Comparison of ENCODE assay signal across 19 cellular contexts in the genomic region with DNA sequence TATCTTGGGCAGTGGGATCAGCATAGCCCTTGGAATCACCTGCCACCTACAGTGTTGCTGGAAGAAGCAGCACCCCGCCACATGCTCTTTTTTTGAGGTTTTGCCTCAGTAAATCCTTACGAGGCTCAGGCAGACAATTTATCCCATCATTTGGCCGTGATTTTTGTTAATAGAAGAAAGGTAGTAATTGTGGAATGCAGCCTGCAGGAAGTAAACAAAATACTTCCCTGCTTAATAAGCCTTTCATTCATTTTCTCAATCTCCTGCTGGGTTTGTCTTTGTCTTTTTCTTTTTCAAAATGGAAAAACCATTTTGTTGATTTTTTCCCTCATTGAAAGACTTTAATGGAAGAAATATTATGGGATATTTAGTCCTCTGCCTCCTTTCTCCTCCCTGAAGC.
"Had no signal": no experiment of that assay in that cellular context is flagged by ENCODE, and none has a peak within 500 bp of the region (broad histone marks: within the 10 kb centered on the region; RNA-seq: fewer than 3 reads in every experiment).

No MANE protein-coding gene starts in this region.

- H3K9me3 ChIP-seq: colonic mucosa, right lobe of liver, stomach had no signal

- H3K9me3 Mint-ChIP-seq: activated naive CD8-positive, alpha-beta T cell treated with anti-CD3 and anti-CD28 coated beads, Interleukin-2, amount 10 ng/mL, durations not matched to agents 7 days and 5 days; central memory CD8-positive, alpha-beta T cell; stimulated activated effector memory CD8-positive, alpha-beta T cell treated with anti-CD3 and anti-CD28 coated beads, Interleukin-12 subunit alpha, Interleukin-12 subunit beta, amount 100 ng/mL, for 72 hours had no signal

- ATAC-seq: left ventricle myocardium superior; right lobe of liver; stimulated activated effector memory CD8-positive, alpha-beta T cell treated with anti-CD3 and anti-CD28 coated beads, Interleukin-12 subunit alpha, Interleukin-12 subunit beta, amount 100 ng/mL, for 72 hours had no signal

- H3K4me3 Mint-ChIP-seq: activated naive CD8-positive, alpha-beta T cell treated with anti-CD3 and anti-CD28 coated beads, Interleukin-2, amount 10 ng/mL, durations not matched to agents 7 days and 5 days; central memory CD8-positive, alpha-beta T cell; endodermal cell; nephron progenitor cell; stimulated activated effector memory CD8-positive, alpha-beta T cell treated with anti-CD3 and anti-CD28 coated beads, Interleukin-12 subunit alpha, Interleukin-12 subunit beta, amount 100 ng/mL, for 72 hours had no signal

- FAIRE-seq: small intestine had no signal

- H3K27ac Mint-ChIP-seq: activated naive CD8-positive, alpha-beta T cell treated with anti-CD3 and anti-CD28 coated beads, Interleukin-2, amount 10 ng/mL, durations not matched to agents 7 days and 5 days; endodermal cell; nephron progenitor cell; stimulated activated effector memory CD8-positive, alpha-beta T cell treated with anti-CD3 and anti-CD28 coated beads, Interleukin-12 subunit alpha, Interleukin-12 subunit beta, amount 100 ng/mL, for 72 hours had no signal

- H3K36me3 ChIP-seq: colonic mucosa, right lobe of liver, stomach, WERI-Rb-1 had no signal

- H3K36me3 Mint-ChIP-seq: activated naive CD8-positive, alpha-beta T cell treated with anti-CD3 and anti-CD28 coated beads, Interleukin-2, amount 10 ng/mL, durations not matched to agents 7 days and 5 days; stimulated activated effector memory CD8-positive, alpha-beta T cell treated with anti-CD3 and anti-CD28 coated beads, Interleukin-12 subunit alpha, Interleukin-12 subunit beta, amount 100 ng/mL, for 72 hours had no signal

- H3K4me3 ChIP-seq: colonic mucosa, right lobe of liver, stomach had no signal

- H3K27ac ChIP-seq: colonic mucosa, epithelial cell of prostate, right lobe of liver, stomach, WERI-Rb-1 had no signal

- H3K4me1 ChIP-seq: colonic mucosa, right lobe of liver, stomach had no signal

- DNase-seq: activated CD4-positive, alpha-beta T cell treated with anti-CD3 and anti-CD28 coated beads, Interleukin-2, amount 50 U/mL, for 4 hours; activated naive CD8-positive, alpha-beta T cell treated with anti-CD3 and anti-CD28 coated beads, Interleukin-2, amount 10 ng/mL, durations not matched to agents 7 days and 5 days; colonic mucosa; endodermal cell; foreskin melanocyte; kidney glomerular epithelial cell; left ventricle myocardium superior; nephron progenitor cell; occipital lobe; right lobe of liver; small intestine; stimulated activated CD4-positive, alpha-beta T cell treated with anti-CD3 and anti-CD28 coated beads, Interleukin-4, amount 100 ng/mL, for 24 hours; stomach; T-helper 2 cell; trophoblast cell; WERI-Rb-1 had no signal

- H3K27me3 ChIP-seq: colonic mucosa, right lobe of liver had no signal
